Comparison of ENCODE assay signal across 8 cellular contexts in genomic region chr17:41710472-41711090, GRCh38. TPM values are rescaled to one million over a fixed set of nuclear protein-coding genes. Genes with fewer than 3 reads are reported as not detected.
DNase-seq lines count a peak whose midpoint lies in the region; ATAC-seq, FAIRE-seq and TF ChIP-seq lines count a peak whose summit lies in the region.

No MANE protein-coding gene starts in this region.

- H3K27me3 ChIP-seq in GM12878 (replicated peaks in 1 of 2; ENCODE audit: control insufficient read depth in 2 of 2, insufficient read depth in 2 of 2, low read length in 1 of 2): no peaks in the 10 kb centered on the region; a peak in 3 of 4 replicates

- no peak for TF ChIP-seq CTCF in GM12878 (IDR thresholded peaks at IDR 0.05 in 2 of 3, conservative IDR thresholded peaks at IDR 0.05 in 1 of 3; ENCODE audit: control insufficient read depth in 2 of 3, extremely low read depth in 1 of 3, insufficient read depth in 1 of 3, low read depth in 3 of 3, low read length in 3 of 3)

- no peak overlapping the region for H3K27ac ChIP-seq in GM12878 (ENCODE audit: control insufficient read depth, insufficient read depth)

- SMC1A ChIA-PET in GM12878 (lab: Charles Lee; ENCODE audit: uncharacterized antibody, unreplicated experiment): no interaction called here

- 27% methylated on average over 8 of the region's 8 CpGs for WGBS in GM12878 (ENCODE audit: insufficient coverage, insufficient replicate concordance, low lambda C conversion rate, missing lambda C conversion rate)

- no TSS peak for BruUV-seq in GM12878 (replicated peaks; lab: Mats Ljungman, UMichigan)

- no peak overlapping the region for H3K9ac ChIP-seq in GM12878 (ENCODE audit: control insufficient read depth, insufficient read depth, low read length)

- in situ Hi-C loops in GM12878 (cut with MboI): loop anchor here (5.0 kb wide), 1 partner anchor 52 kb away; no protein-coding TSS in a partner anchor

- H3K4me2 ChIP-seq in GM12878 (ENCODE audit: control insufficient read depth, insufficient read depth): no peak overlapping the region

- H3K79me2 ChIP-seq in GM12878 (ENCODE audit: control insufficient read depth, insufficient read depth, low read length): no peaks in the 10 kb centered on the region

- no peaks in the 10 kb centered on the region for H3K4me1 ChIP-seq in GM12878 (ENCODE audit: control insufficient read depth, insufficient read depth, low read length)

- ATAC-seq in GM12878 (no peak), GM21390 (IDR thresholded peaks at IDR 0.05; ENCODE audit: unreplicated experiment) (no peak)

- FAIRE-seq in GM12878 (lab: Jason Lieb, UNC): no peak

- H4K20me1 ChIP-seq in GM12878 (ENCODE audit: control insufficient read depth, insufficient read depth): no peaks in the 10 kb centered on the region

- no peak overlapping the region for H2AFZ ChIP-seq in GM12878 (ENCODE audit: control insufficient read depth, low read depth, low read length)

- H3K9me3 ChIP-seq in GM12878 (replicated peaks; ENCODE audit: control insufficient read depth, insufficient read depth, low read length): no peaks in the 10 kb centered on the region

- intact Hi-C loops in GM12878 (cut with micrococcal nuclease; ENCODE audit: unreplicated experiment): no loop called here

- no peaks in the 10 kb centered on the region for H3K36me3 ChIP-seq in GM12878 (ENCODE audit: control insufficient read depth in 2 of 2, insufficient read depth in 2 of 2, low read length in 1 of 2)

- TF ChIP-seq RAD21 in GM12878 (IDR thresholded peaks at IDR 0.05; ENCODE audit: insufficient read depth, low read depth, low read length): no peak

- POLR2A ChIA-PET in GM12878 (lab: Charles Lee): interaction anchor here (0.7 kb wide), 2 partner anchors 15 to 44 kb away, joined by 4 to 5 read pairs; no protein-coding TSS in a partner anchor

- no peak for TF ChIP-seq POLR2A in GM12878 (IDR thresholded peaks at IDR 0.05; ENCODE audit: low read depth, low read length)

- CTCF ChIA-PET in GM12878 (lab: Yijun Ruan, JAX): interaction anchor here (1.4 kb wide), 1 partner anchor 15 kb away, joined by 9 read pairs; no protein-coding TSS in a partner anchor

- RAD21 ChIA-PET in GM12878 (lab: Charles Lee; ENCODE audit: unreplicated experiment): no interaction called here

- no peak overlapping the region for H3K4me3 ChIP-seq in GM12878

- DNase-seq in NCI-H524 (lab: John Stamatoyannopoulos, UW) (peak; percentile 54 to 64), NCI-H524 treated with DMSO at 0.1 percent for 48 hours (lab: John Stamatoyannopoulos, UW) (no peak), NCI-H1105 treated with DMSO at 0.1 percent for 48 hours (lab: John Stamatoyannopoulos, UW) (peak; percentile 49), GM12878 (ENCODE audit: low read depth, low spot score) (no peak), midbrain (lab: John Stamatoyannopoulos, UW) (peak; percentile 52), RPMI8226 (no peak), KG1 (lab: John Stamatoyannopoulos, UW) (no peak)

- no peak for TF ChIP-seq EP300 in GM12878 (IDR thresholded peaks at IDR 0.05; ENCODE audit: borderline replicate concordance in 1 of 2, control insufficient read depth in 1 of 2, low read depth in 2 of 2, low read length in 2 of 2)

TF ChIP-seq in GM12878, 131 proteins besides CTCF, POLR2A, EP300 and RAD21:
- no peak for TF ChIP-seq SUZ12 (IDR thresholded peaks at IDR 0.05; ENCODE audit: unreplicated experiment)
- 0 out of 2 replicates have a peak, but pooled peaks have one; percentile 21 for TF ChIP-seq BMI1 (IDR thresholded peaks at IDR 0.05; ENCODE audit: borderline replicate concordance)
- no peak for TF ChIP-seq IKZF1 (conservative IDR thresholded peaks at IDR 0.05)

RNA-seq across cellular contexts. Expression of gene GAST, which starts 1.6 kb away (rescaled TPM):
- total RNA-seq in GM12878 (2013; cell fraction: nucleolus; rRNA removed): not detected in 2 replicates
- total RNA-seq in GM12878 (2014; rRNA removed) (not detected in 2 replicates), GM12878 (2014; rRNA removed; fragmentation: Illumina TruSeq; extraction: Trizol) (not detected in 2 replicates), GM12878 (2021) (not detected in 2 replicates)
- polyA plus RNA-seq in GM12878 (2011; ENCODE audit: low read depth): not detected
- polyA plus RNA-seq in GM12878 (2011; rRNA removed) (not detected in 2 replicates), GM12878 (2014; fragmentation: Illumina TruSeq; extraction: Trizol) (not detected in 2 replicates), GM12878 (2014; fragmentation: Nextera tagmentation; extraction: Ambion mirVana) (not detected), GM12878 (2014; rRNA removed) (not detected in 2 replicates), GM12878 (2016; fragmentation: Nextera tagmentation; extraction: Ambion mirVana) (not detected)
- not detected in 2 replicates for polyA plus RNA-seq in GM12878 (2011; cell fraction: cytosol; rRNA removed)
- polyA plus RNA-seq in GM12878 (2011; cell fraction: nucleus; rRNA removed): not detected in 2 replicates
- polyA plus RNA-seq in GM12878 (2012): not detected in 2 replicates
- polyA minus RNA-seq in GM12878 (2011; rRNA and poly(A)+ RNA removed): not detected in 2 replicates
- polyA minus RNA-seq in GM12878 (2011; cell fraction: cytosol; rRNA and poly(A)+ RNA removed): not detected in 2 replicates
- not detected in 2 replicates for polyA minus RNA-seq in GM12878 (2011; cell fraction: nucleus; rRNA and poly(A)+ RNA removed)

RNA-seq across cellular contexts. Expression of gene EIF1, which starts 21.9 kb away (rescaled TPM):
- total RNA-seq in GM12878 (2013; cell fraction: nucleolus; rRNA removed): 163 and 168 TPM in 2 replicates
- total RNA-seq in GM12878 (2014; rRNA removed) (51.0 and 52.6 TPM in 2 replicates), GM12878 (2014; rRNA removed; fragmentation: Illumina TruSeq; extraction: Trizol) (39.4 and 46.7 TPM in 2 replicates), GM12878 (2021) (594 and 609 TPM in 2 replicates)
- polyA plus RNA-seq in GM12878 (2011; ENCODE audit: low read depth): 318 TPM
- polyA plus RNA-seq in GM12878 (2011; rRNA removed) (367 TPM in 2 replicates), GM12878 (2014; fragmentation: Illumina TruSeq; extraction: Trizol) (325 and 382 TPM in 2 replicates), GM12878 (2014; fragmentation: Nextera tagmentation; extraction: Ambion mirVana) (100 to 1,000 TPM; 670 to 687 TPM), GM12878 (2014; rRNA removed) (144 and 168 TPM in 2 replicates), GM12878 (2016; fragmentation: Nextera tagmentation; extraction: Ambion mirVana) (100 to 1,000 TPM; 776 to 815 TPM)
- polyA plus RNA-seq in GM12878 (2011; cell fraction: cytosol; rRNA removed): 104 and 156 TPM in 2 replicates
- polyA plus RNA-seq in GM12878 (2011; cell fraction: nucleus; rRNA removed): 149 and 225 TPM in 2 replicates
- 834 and 1,158 TPM in 2 replicates for polyA plus RNA-seq in GM12878 (2012)
- polyA minus RNA-seq in GM12878 (2011; rRNA and poly(A)+ RNA removed): 85.1 and 108 TPM in 2 replicates
- polyA minus RNA-seq in GM12878 (2011; cell fraction: cytosol; rRNA and poly(A)+ RNA removed): 86.3 and 100 TPM in 2 replicates
- 136 and 167 TPM in 2 replicates for polyA minus RNA-seq in GM12878 (2011; cell fraction: nucleus; rRNA and poly(A)+ RNA removed)

RNA-seq across cellular contexts. Expression of gene HAP1, which starts 23.9 kb away (rescaled TPM):
- not detected in 2 replicates for total RNA-seq in GM12878 (2013; cell fraction: nucleolus; rRNA removed)
- total RNA-seq in GM12878 (2014; rRNA removed) (not detected in 2 replicates), GM12878 (2014; rRNA removed; fragmentation: Illumina TruSeq; extraction: Trizol) (not detected in 2 replicates), GM12878 (2021) (not detected in 2 replicates)
- polyA plus RNA-seq in GM12878 (2011; ENCODE audit: low read depth): not detected
- polyA plus RNA-seq in GM12878 (2011; rRNA removed) (not detected in 2 replicates), GM12878 (2014; fragmentation: Illumina TruSeq; extraction: Trizol) (not detected in 2 replicates), GM12878 (2014; fragmentation: Nextera tagmentation; extraction: Ambion mirVana) (not detected), GM12878 (2014; rRNA removed) (not detected in 2 replicates), GM12878 (2016; fragmentation: Nextera tagmentation; extraction: Ambion mirVana) (not detected)
- polyA plus RNA-seq in GM12878 (2011; cell fraction: cytosol; rRNA removed): not detected in 2 replicates
- 0.03 and 0.04 TPM in 2 replicates for polyA plus RNA-seq in GM12878 (2011; cell fraction: nucleus; rRNA removed)
- 0.11 TPM in 1 of 2 replicates, not detected in the other for polyA plus RNA-seq in GM12878 (2012)
- 0.07 TPM in 1 of 2 replicates, not detected in the other for polyA minus RNA-seq in GM12878 (2011; rRNA and poly(A)+ RNA removed)
- not detected in 2 replicates for polyA minus RNA-seq in GM12878 (2011; cell fraction: cytosol; rRNA and poly(A)+ RNA removed)
- not detected in 2 replicates for polyA minus RNA-seq in GM12878 (2011; cell fraction: nucleus; rRNA and poly(A)+ RNA removed)

Comparison
In these comparisons a context has a peak if more than half of its experiments do, and no peak if none do; other contexts are left out.
1. DNase-seq: peak in NCI-H524 (2 of 2), NCI-H1105 treated with DMSO at 0.1 percent for 48 hours (single experiment) and midbrain (single experiment); none in NCI-H524 treated with DMSO at 0.1 percent for 48 hours (single experiment), GM12878 (single experiment), RPMI8226 (single experiment) and KG1 (single experiment).